Comparison of ENCODE assay signal across 1 cellular context in genomic region chr19:54653181-54653809, GRCh38.
TF ChIP-seq lines count a peak whose summit lies in the region.

No MANE protein-coding gene starts in this region.

TF ChIP-seq in HCT116, 20 proteins besides CTCF, POLR2A, EP300 and RAD21 (continued from another document):
- TF ChIP-seq, protein P1, sequence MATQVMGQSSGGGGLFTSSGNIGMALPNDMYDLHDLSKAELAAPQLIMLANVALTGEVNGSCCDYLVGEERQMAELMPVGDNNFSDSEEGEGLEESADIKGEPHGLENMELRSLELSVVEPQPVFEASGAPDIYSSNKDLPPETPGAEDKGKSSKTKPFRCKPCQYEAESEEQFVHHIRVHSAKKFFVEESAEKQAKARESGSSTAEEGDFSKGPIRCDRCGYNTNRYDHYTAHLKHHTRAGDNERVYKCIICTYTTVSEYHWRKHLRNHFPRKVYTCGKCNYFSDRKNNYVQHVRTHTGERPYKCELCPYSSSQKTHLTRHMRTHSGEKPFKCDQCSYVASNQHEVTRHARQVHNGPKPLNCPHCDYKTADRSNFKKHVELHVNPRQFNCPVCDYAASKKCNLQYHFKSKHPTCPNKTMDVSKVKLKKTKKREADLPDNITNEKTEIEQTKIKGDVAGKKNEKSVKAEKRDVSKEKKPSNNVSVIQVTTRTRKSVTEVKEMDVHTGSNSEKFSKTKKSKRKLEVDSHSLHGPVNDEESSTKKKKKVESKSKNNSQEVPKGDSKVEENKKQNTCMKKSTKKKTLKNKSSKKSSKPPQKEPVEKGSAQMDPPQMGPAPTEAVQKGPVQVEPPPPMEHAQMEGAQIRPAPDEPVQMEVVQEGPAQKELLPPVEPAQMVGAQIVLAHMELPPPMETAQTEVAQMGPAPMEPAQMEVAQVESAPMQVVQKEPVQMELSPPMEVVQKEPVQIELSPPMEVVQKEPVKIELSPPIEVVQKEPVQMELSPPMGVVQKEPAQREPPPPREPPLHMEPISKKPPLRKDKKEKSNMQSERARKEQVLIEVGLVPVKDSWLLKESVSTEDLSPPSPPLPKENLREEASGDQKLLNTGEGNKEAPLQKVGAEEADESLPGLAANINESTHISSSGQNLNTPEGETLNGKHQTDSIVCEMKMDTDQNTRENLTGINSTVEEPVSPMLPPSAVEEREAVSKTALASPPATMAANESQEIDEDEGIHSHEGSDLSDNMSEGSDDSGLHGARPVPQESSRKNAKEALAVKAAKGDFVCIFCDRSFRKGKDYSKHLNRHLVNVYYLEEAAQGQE (IDR thresholded peaks at IDR 0.05; ENCODE audit: low read depth), result no peak
- TF ChIP-seq EZH2 (IDR thresholded peaks at IDR 0.05), result no peak
- TF ChIP-seq EGR1 (IDR thresholded peaks at IDR 0.05; ENCODE audit: low read depth), result no peak
- no peak for TF ChIP-seq ZFX (IDR thresholded peaks at IDR 0.05)
- TF ChIP-seq ZNF274 (IDR thresholded peaks at IDR 0.05; ENCODE audit: low read depth, low read length), result no peak
- no peak for TF ChIP-seq CBX3 (IDR thresholded peaks at IDR 0.05; ENCODE audit: low read depth)
